Comparison of ENCODE assay signal across 8 cellular contexts in the genomic region with DNA sequence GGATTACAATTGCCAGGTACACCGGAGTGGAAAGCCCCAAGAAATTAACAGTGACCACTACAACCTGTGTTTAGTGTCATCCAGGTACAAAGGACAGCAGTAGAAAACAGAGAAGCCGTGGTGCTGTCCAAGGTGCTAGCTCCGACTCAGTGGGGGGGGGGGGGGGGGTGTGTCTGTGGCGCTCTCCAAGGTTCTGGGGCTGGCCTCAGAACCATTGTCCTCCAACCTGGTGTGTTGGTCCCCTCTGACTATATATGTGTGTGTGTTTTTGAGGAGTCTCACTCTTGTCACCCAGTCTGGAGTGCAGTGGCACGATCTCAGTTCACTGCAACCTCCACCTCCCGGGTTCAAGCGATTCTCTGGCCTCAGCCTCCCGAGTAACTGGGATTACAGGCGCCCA. TPM values are rescaled to one million over a fixed set of nuclear protein-coding genes. Genes with fewer than 3 reads are reported as not detected.
DNase-seq lines count a peak whose midpoint lies in the region; ATAC-seq and TF ChIP-seq lines count a peak whose summit lies in the region.

No MANE protein-coding gene starts in this region.

- no peak for TF ChIP-seq CTCF in transverse colon (IDR thresholded peaks at IDR 0.05)

- 40 to 100% methylated on average over 1 to 9 of the region's 9 CpGs for WGBS in transverse colon (ENCODE audit: low coverage in 1 of 2), 2 donors

- H3K27ac ChIP-seq in naive thymus-derived CD4-positive, alpha-beta T cell (ENCODE audit: low read depth, low read length): no peak overlapping the region
- no peak overlapping the region for H3K27ac ChIP-seq in transverse colon

- H3K27me3 ChIP-seq in naive thymus-derived CD4-positive, alpha-beta T cell (ENCODE audit: control insufficient read depth in 2 of 2, insufficient read depth in 2 of 2, low read length in 2 of 2): no peaks in the 10 kb centered on the region
- H3K27me3 ChIP-seq in transverse colon: no peaks in the 10 kb centered on the region

- peak; percentile 54 for DNase-seq in EH (ENCODE audit: low read depth)
- DNase-seq in NOMO-1 treated with DMSO at 0.1 percent for 48 hours (lab: John Stamatoyannopoulos, UW; ENCODE audit: unreplicated experiment): peak; percentile 34
- peak; percentile 16 for DNase-seq in amniotic epithelial cell (ENCODE audit: low read depth)
- DNase-seq in naive thymus-derived CD4-positive, alpha-beta T cell: peak; percentile 5 to 50 (median 34)
- DNase-seq in NCI-H510A (lab: John Stamatoyannopoulos, UW): no peak
- DNase-seq in transverse colon: no peak
- DNase-seq in NK-92 (lab: John Stamatoyannopoulos, UW; ENCODE audit: unreplicated experiment): no peak

- no peak overlapping the region for H3K4me3 Mint-ChIP-seq in naive thymus-derived CD4-positive, alpha-beta T cell

- no peak for TF ChIP-seq POLR2A in transverse colon (IDR thresholded peaks at IDR 0.05)

- in situ Hi-C loops in transverse colon (cut with MboI; ENCODE audit: low pct_ligation_motif_present in 1 of 4, low pct_unique_long_range_greater_than_20kb in 1 of 4, low sequenced_read_pairs in 3 of 4): no loop called here

- no peak for TF ChIP-seq EP300 in transverse colon (IDR thresholded peaks at IDR 0.05; ENCODE audit: low read depth)

- no peaks in the 10 kb centered on the region for H3K27me3 Mint-ChIP-seq in naive thymus-derived CD4-positive, alpha-beta T cell

- ATAC-seq in naive thymus-derived CD4-positive, alpha-beta T cell: peak; percentile 77
- ATAC-seq in HG02885 (IDR thresholded peaks at IDR 0.05; ENCODE audit: poor library complexity, unreplicated experiment): no peak

- H3K36me3 ChIP-seq in naive thymus-derived CD4-positive, alpha-beta T cell (ENCODE audit: control insufficient read depth in 2 of 3, insufficient read depth in 3 of 3, low read length in 3 of 3): no peaks in the 10 kb centered on the region
- no peaks in the 10 kb centered on the region for H3K36me3 ChIP-seq in transverse colon

- H3K4me1 ChIP-seq in naive thymus-derived CD4-positive, alpha-beta T cell (ENCODE audit: control insufficient read depth in 2 of 2, insufficient read depth in 2 of 2, low read length in 2 of 2): no peaks in the 10 kb centered on the region
- H3K4me1 ChIP-seq in transverse colon: peaks cover 0 to 1% (median 0%) of the 10 kb centered on the region in 4 donors

- H3K9me3 Mint-ChIP-seq in naive thymus-derived CD4-positive, alpha-beta T cell: peaks cover 0 to 3% (median 0%) of the 10 kb centered on the region in 11 donors

- peaks cover 2 to 26% (median 12%) of the 10 kb centered on the region in 5 donors for H3K36me3 Mint-ChIP-seq in naive thymus-derived CD4-positive, alpha-beta T cell

- peaks cover 0 to 6% (median 5%) of the 10 kb centered on the region in 7 donors for H3K4me1 Mint-ChIP-seq in naive thymus-derived CD4-positive, alpha-beta T cell

- no peaks in the 10 kb centered on the region for H3K9me3 ChIP-seq in naive thymus-derived CD4-positive, alpha-beta T cell (ENCODE audit: control insufficient read depth in 2 of 3, low read length in 3 of 3)
- H3K9me3 ChIP-seq in transverse colon: no peaks in the 10 kb centered on the region

- H3K4me3 ChIP-seq in naive thymus-derived CD4-positive, alpha-beta T cell (ENCODE audit: low read length): no peak overlapping the region
- H3K4me3 ChIP-seq in transverse colon: no peak overlapping the region

- intact Hi-C loops in naive thymus-derived CD4-positive, alpha-beta T cell (cut with micrococcal nuclease): loop anchor here (1.0 to 10.0 kb wide), 5 partner anchors 16 to 1197 kb away; partner anchors contain the start of genes AP1G1 (in 1 of the 2), IST1 (in 1 of the 2) and PHLPP2 (in 1 of the 2)
- intact Hi-C loops in transverse colon (cut with DNase I; ENCODE audit: low total_unique reads): no loop called here

- POLR2A ChIA-PET in naive thymus-derived CD4-positive, alpha-beta T cell (lab: Charles Lee): interaction anchor here (0.6 kb wide), 1 partner anchor 20 kb away, joined by 5 read pairs; no protein-coding TSS in a partner anchor

- CTCF ChIA-PET in naive thymus-derived CD4-positive, alpha-beta T cell (lab: Charles Lee): no interaction called here

- peak overlapping the region in 1 of 9 donors; percentile 44 for H3K27ac Mint-ChIP-seq in naive thymus-derived CD4-positive, alpha-beta T cell

RNA-seq across cellular contexts. Expression of gene ZNF23, which starts 5.8 kb away (rescaled TPM):
- 10 to 100 TPM in 2 of 5 experiments, 1 to 10 TPM in 3; 6.5 to 16.0 (median 8.8) TPM for total RNA-seq in naive thymus-derived CD4-positive, alpha-beta T cell
- polyA plus RNA-seq in naive thymus-derived CD4-positive, alpha-beta T cell: 1 to 10 TPM; 7.1 to 7.5 TPM
- total RNA-seq in transverse colon: 10 to 100 TPM in 1 of 4 donors, 1 to 10 TPM in 3; 5.0 to 12.2 (median 7.0) TPM

RNA-seq across cellular contexts. Expression of gene ZNF19, which starts 21.3 kb away (rescaled TPM):
- 10 to 100 TPM in 2 of 5 experiments, 1 to 10 TPM in 3; 3.6 to 12.9 (median 6.4) TPM for total RNA-seq in naive thymus-derived CD4-positive, alpha-beta T cell
- 1 to 10 TPM; 1.7 to 3.9 TPM for polyA plus RNA-seq in naive thymus-derived CD4-positive, alpha-beta T cell
- 10 to 100 TPM; 11.6 to 39.8 (median 22.5) TPM for total RNA-seq in transverse colon

RNA-seq across cellular contexts. Expression of gene TLE7, which starts 26.0 kb away (rescaled TPM):
- not detected for total RNA-seq in naive thymus-derived CD4-positive, alpha-beta T cell
- not detected for polyA plus RNA-seq in naive thymus-derived CD4-positive, alpha-beta T cell
- not detected for total RNA-seq in transverse colon

RNA-seq across cellular contexts. Expression of gene CHST4, which starts 58.4 kb away (rescaled TPM):
- total RNA-seq in naive thymus-derived CD4-positive, alpha-beta T cell: not detected
- not detected for polyA plus RNA-seq in naive thymus-derived CD4-positive, alpha-beta T cell
- total RNA-seq in transverse colon: not detected

Comparison
In these comparisons a context has a peak if more than half of its experiments do, and no peak if none do; other contexts are left out.
1. DNase-seq: peak in EH (single experiment), NOMO-1 treated with DMSO at 0.1 percent for 48 hours (single experiment), amniotic epithelial cell (single experiment) and naive thymus-derived CD4-positive, alpha-beta T cell (9 of 9); none in NCI-H510A (single experiment), transverse colon (single experiment) and NK-92 (single experiment).